In genomic region chr9:7626571-7627029, GRCh38 we compare ENCODE assay signal across 8 cellular contexts.
DNase-seq lines count a peak whose midpoint lies in the region; ATAC-seq lines count a peak whose summit lies in the region.
"Not testable (repeated sequence)": the region's sequence is repeated elsewhere in the genome, so short reads cannot be mapped to it uniquely, and the experiment has no call there.

No MANE protein-coding gene starts in this region.

- H3K27me3 Mint-ChIP-seq in CD8-positive, alpha-beta memory T cell; T-cell; activated T-cell treated with anti-CD3 and anti-CD28 coated beads, Interleukin-2, amount 50 U/mL, for 72 hours (ENCODE audit: low read depth); activated naive CD8-positive, alpha-beta T cell treated with anti-CD3 and anti-CD28 coated beads, Interleukin-2, amount 10 ng/mL, durations not matched to agents 7 days and 5 days; immature natural killer cell (ENCODE audit: low read depth in 3 of 3): not testable (repeated sequence)

- H3K36me3 ChIP-seq in CD8-positive, alpha-beta memory T cell (ENCODE audit: insufficient read depth, low read length) = not testable (repeated sequence)

- H3K27me3 ChIP-seq in CD8-positive, alpha-beta memory T cell (ENCODE audit: insufficient read depth, low read length, poor library complexity, severe bottlenecking) = not testable (repeated sequence)

- peak overlapping the region in 6 of 8 donors; percentile 11 to 80 (median 64) for H3K27ac Mint-ChIP-seq in CD8-positive, alpha-beta memory T cell
- peak overlapping the region; percentile 79 to 81 for H3K27ac Mint-ChIP-seq in T-cell
- H3K27ac Mint-ChIP-seq in activated T-cell treated with anti-CD3 and anti-CD28 coated beads, Interleukin-2, amount 50 U/mL, for 72 hours = peak overlapping the region; percentile 15
- H3K27ac Mint-ChIP-seq in activated naive CD8-positive, alpha-beta T cell treated with anti-CD3 and anti-CD28 coated beads, Interleukin-2, amount 10 ng/mL, durations not matched to agents 7 days and 5 days = peak overlapping the region; percentile 66
- peak overlapping the region; percentile 9 to 67 (median 42) for H3K27ac Mint-ChIP-seq in immature natural killer cell
- peak overlapping the region; percentile 7 for H3K27ac Mint-ChIP-seq in stimulated activated effector memory CD8-positive, alpha-beta T cell treated with anti-CD3 and anti-CD28 coated beads, Interleukin-12 subunit alpha, Interleukin-12 subunit beta, amount 100 ng/mL, for 72 hours

- peaks cover 23 to 28% (median 25%) of the 10 kb centered on the region in 3 donors for H3K4me1 Mint-ChIP-seq in CD8-positive, alpha-beta memory T cell
- H3K4me1 Mint-ChIP-seq in T-cell (peaks cover 25 to 29% (median 28%) of the 10 kb centered on the region in 3 donors), immature natural killer cell (peaks cover 29 to 32% of the 10 kb centered on the region in 2 donors)
- not testable (repeated sequence) for H3K4me1 Mint-ChIP-seq in activated T-cell treated with anti-CD3 and anti-CD28 coated beads, Interleukin-2, amount 50 U/mL, for 72 hours (ENCODE audit: low read depth); activated naive CD8-positive, alpha-beta T cell treated with anti-CD3 and anti-CD28 coated beads, Interleukin-2, amount 10 ng/mL, durations not matched to agents 7 days and 5 days
- H3K4me1 Mint-ChIP-seq in stimulated activated effector memory CD8-positive, alpha-beta T cell treated with anti-CD3 and anti-CD28 coated beads, Interleukin-12 subunit alpha, Interleukin-12 subunit beta, amount 100 ng/mL, for 72 hours = peaks cover 17% of the 10 kb centered on the region

- peak overlapping the region; percentile 39 for H3K4me3 ChIP-seq in CD8-positive, alpha-beta memory T cell (ENCODE audit: low read length)

- CTCF ChIA-PET in CD8-positive, alpha-beta memory T cell (lab: Charles Lee) = interaction anchor here (2.4 kb wide), 1 partner anchor 12 kb away, joined by 6 read pairs; no protein-coding TSS in a partner anchor
- CTCF ChIA-PET in T-cell (lab: Charles Lee) = interaction anchor here (0.6 to 0.7 kb wide), 3 partner anchors 241 to 440 kb away, joined by 3 to 4 read pairs (median 3); no protein-coding TSS in a partner anchor

- peaks cover 0 to 41% (median 6%) of the 10 kb centered on the region in 3 donors for H3K36me3 Mint-ChIP-seq in CD8-positive, alpha-beta memory T cell
- peaks cover 31% of the 10 kb centered on the region for H3K36me3 Mint-ChIP-seq in T-cell
- H3K36me3 Mint-ChIP-seq in activated T-cell treated with anti-CD3 and anti-CD28 coated beads, Interleukin-2, amount 50 U/mL, for 72 hours (ENCODE audit: insufficient read depth in 2 of 2) = peaks cover 8 to 14% of the 10 kb centered on the region in 2 donors
- peaks cover 18% of the 10 kb centered on the region for H3K36me3 Mint-ChIP-seq in activated naive CD8-positive, alpha-beta T cell treated with anti-CD3 and anti-CD28 coated beads, Interleukin-2, amount 10 ng/mL, durations not matched to agents 7 days and 5 days
- H3K36me3 Mint-ChIP-seq in immature natural killer cell = peaks cover 11 to 32% (median 28%) of the 10 kb centered on the region in 3 donors
- not testable (repeated sequence) for H3K36me3 Mint-ChIP-seq in stimulated activated effector memory CD8-positive, alpha-beta T cell treated with anti-CD3 and anti-CD28 coated beads, Interleukin-12 subunit alpha, Interleukin-12 subunit beta, amount 100 ng/mL, for 72 hours

- not testable (repeated sequence) for H3K27ac ChIP-seq in CD8-positive, alpha-beta memory T cell (ENCODE audit: low read depth, low read length)

- not testable (repeated sequence) for H3K9me3 ChIP-seq in CD8-positive, alpha-beta memory T cell (ENCODE audit: low read length)

- peak; percentile 86 to 91 (median 88) for ATAC-seq in T-cell (replicated peaks in 1 of 4)
- ATAC-seq in activated T-cell treated with anti-CD3 and anti-CD28 coated beads, Interleukin-2, amount 50 U/mL, for 72 hours (replicated peaks in 1 of 2) = peak; percentile 13 to 49
- ATAC-seq in activated naive CD8-positive, alpha-beta T cell treated with anti-CD3 and anti-CD28 coated beads, Interleukin-2, amount 10 ng/mL, durations not matched to agents 7 days and 5 days (ENCODE audit: low read depth) = peak; percentile 82
- ATAC-seq in stimulated activated effector memory CD8-positive, alpha-beta T cell treated with anti-CD3 and anti-CD28 coated beads, Interleukin-12 subunit alpha, Interleukin-12 subunit beta, amount 100 ng/mL, for 72 hours = peak; percentile 32

- DNase-seq in CD8-positive, alpha-beta memory T cell = peak; percentile 6 to 75 (median 60)
- DNase-seq in T-cell (peak; percentile 36 to 75 (median 55)), immature natural killer cell (peak; percentile 45 to 50 (median 49))
- DNase-seq in activated CD4-positive, alpha-beta T cell treated with anti-CD3 and anti-CD28 coated beads, Interleukin-2, amount 50 U/mL, for 4 hours = peak; percentile 11 to 19
- DNase-seq in activated T-cell treated with anti-CD3 and anti-CD28 coated beads, Interleukin-2, amount 50 U/mL, for 72 hours = peak; percentile 30 to 31
- peak; percentile 57 for DNase-seq in activated naive CD8-positive, alpha-beta T cell treated with anti-CD3 and anti-CD28 coated beads, Interleukin-2, amount 10 ng/mL, durations not matched to agents 7 days and 5 days
- DNase-seq in stimulated activated CD4-positive, alpha-beta T cell treated with anti-CD3 and anti-CD28 coated beads, Interleukin-2, amount 100 ng/mL, for 24 hours = peak; percentile 29 to 31
- not testable (repeated sequence) for DNase-seq in stimulated activated effector memory CD8-positive, alpha-beta T cell treated with anti-CD3 and anti-CD28 coated beads, Interleukin-12 subunit alpha, Interleukin-12 subunit beta, amount 100 ng/mL, for 72 hours (ENCODE audit: low spot score in 2 of 2)

- H3K4me3 Mint-ChIP-seq in CD8-positive, alpha-beta memory T cell = peak overlapping the region; percentile 59 to 87 (median 73)
- H3K4me3 Mint-ChIP-seq in T-cell (peak overlapping the region; percentile 57 to 72 (median 62)), immature natural killer cell (peak overlapping the region; percentile 72 to 85 (median 75))
- peak overlapping the region; percentile 54 to 56 for H3K4me3 Mint-ChIP-seq in activated T-cell treated with anti-CD3 and anti-CD28 coated beads, Interleukin-2, amount 50 U/mL, for 72 hours
- peak overlapping the region; percentile 67 for H3K4me3 Mint-ChIP-seq in activated naive CD8-positive, alpha-beta T cell treated with anti-CD3 and anti-CD28 coated beads, Interleukin-2, amount 10 ng/mL, durations not matched to agents 7 days and 5 days
- H3K4me3 Mint-ChIP-seq in stimulated activated effector memory CD8-positive, alpha-beta T cell treated with anti-CD3 and anti-CD28 coated beads, Interleukin-12 subunit alpha, Interleukin-12 subunit beta, amount 100 ng/mL, for 72 hours = peak overlapping the region; percentile 51

- POLR2A ChIA-PET in CD8-positive, alpha-beta memory T cell (lab: Charles Lee) = interaction anchor here (0.6 kb wide), 1 partner anchor 10 kb away, joined by 3 read pairs; no protein-coding TSS in a partner anchor
- POLR2A ChIA-PET in T-cell (lab: Charles Lee) = interaction anchor here in 1 of 2 donors (0.6 kb wide), 1 partner anchor 231 kb away, joined by 3 read pairs; no protein-coding TSS in a partner anchor
- POLR2A ChIA-PET in activated naive CD8-positive, alpha-beta T cell treated with anti-CD3 and anti-CD28 coated beads, Interleukin-2, amount 10 ng/mL, durations not matched to agents 7 days and 5 days (lab: Charles Lee) = interaction anchor here (0.6 to 1.0 kb wide), 2 partner anchors 129 to 574 kb away, joined by 3 to 5 read pairs; no protein-coding TSS in a partner anchor

- peaks cover 8 to 35% (median 29%) of the 10 kb centered on the region in 5 donors for H3K9me3 Mint-ChIP-seq in CD8-positive, alpha-beta memory T cell
- H3K9me3 Mint-ChIP-seq in T-cell = peaks cover 19 to 38% (median 36%) of the 10 kb centered on the region in 3 donors
- peaks cover 15 to 20% of the 10 kb centered on the region in 2 donors for H3K9me3 Mint-ChIP-seq in activated T-cell treated with anti-CD3 and anti-CD28 coated beads, Interleukin-2, amount 50 U/mL, for 72 hours
- peaks cover 23% of the 10 kb centered on the region for H3K9me3 Mint-ChIP-seq in activated naive CD8-positive, alpha-beta T cell treated with anti-CD3 and anti-CD28 coated beads, Interleukin-2, amount 10 ng/mL, durations not matched to agents 7 days and 5 days
- peaks cover 9 to 48% (median 22%) of the 10 kb centered on the region in 6 donors for H3K9me3 Mint-ChIP-seq in immature natural killer cell
- H3K9me3 Mint-ChIP-seq in stimulated activated effector memory CD8-positive, alpha-beta T cell treated with anti-CD3 and anti-CD28 coated beads, Interleukin-12 subunit alpha, Interleukin-12 subunit beta, amount 100 ng/mL, for 72 hours = peaks cover 12% of the 10 kb centered on the region

- peaks cover 18% of the 10 kb centered on the region for H3K4me1 ChIP-seq in CD8-positive, alpha-beta memory T cell (ENCODE audit: insufficient read depth, low read length)

Comparison
In these comparisons a context has a peak if more than half of its experiments do, and no peak if none do; other contexts are left out.
1. H3K27ac Mint-ChIP-seq: peak in every context shown above with its lines; median percentile 80 in T-cell; 66 in activated naive CD8-positive, alpha-beta T cell treated with anti-CD3 and anti-CD28 coated beads, Interleukin-2, amount 10 ng/mL, durations not matched to agents 7 days and 5 days; 64 in CD8-positive, alpha-beta memory T cell; 42 in immature natural killer cell; 15 in activated T-cell treated with anti-CD3 and anti-CD28 coated beads, Interleukin-2, amount 50 U/mL, for 72 hours; 7 in stimulated activated effector memory CD8-positive, alpha-beta T cell treated with anti-CD3 and anti-CD28 coated beads, Interleukin-12 subunit alpha, Interleukin-12 subunit beta, amount 100 ng/mL, for 72 hours.
2. ATAC-seq: peak in every context shown above with its lines; median percentile 88 in T-cell; 82 in activated naive CD8-positive, alpha-beta T cell treated with anti-CD3 and anti-CD28 coated beads, Interleukin-2, amount 10 ng/mL, durations not matched to agents 7 days and 5 days; 32 in stimulated activated effector memory CD8-positive, alpha-beta T cell treated with anti-CD3 and anti-CD28 coated beads, Interleukin-12 subunit alpha, Interleukin-12 subunit beta, amount 100 ng/mL, for 72 hours; 31 in activated T-cell treated with anti-CD3 and anti-CD28 coated beads, Interleukin-2, amount 50 U/mL, for 72 hours.